13 cellular contexts compared by ENCODE assay signal in the genomic region with DNA sequence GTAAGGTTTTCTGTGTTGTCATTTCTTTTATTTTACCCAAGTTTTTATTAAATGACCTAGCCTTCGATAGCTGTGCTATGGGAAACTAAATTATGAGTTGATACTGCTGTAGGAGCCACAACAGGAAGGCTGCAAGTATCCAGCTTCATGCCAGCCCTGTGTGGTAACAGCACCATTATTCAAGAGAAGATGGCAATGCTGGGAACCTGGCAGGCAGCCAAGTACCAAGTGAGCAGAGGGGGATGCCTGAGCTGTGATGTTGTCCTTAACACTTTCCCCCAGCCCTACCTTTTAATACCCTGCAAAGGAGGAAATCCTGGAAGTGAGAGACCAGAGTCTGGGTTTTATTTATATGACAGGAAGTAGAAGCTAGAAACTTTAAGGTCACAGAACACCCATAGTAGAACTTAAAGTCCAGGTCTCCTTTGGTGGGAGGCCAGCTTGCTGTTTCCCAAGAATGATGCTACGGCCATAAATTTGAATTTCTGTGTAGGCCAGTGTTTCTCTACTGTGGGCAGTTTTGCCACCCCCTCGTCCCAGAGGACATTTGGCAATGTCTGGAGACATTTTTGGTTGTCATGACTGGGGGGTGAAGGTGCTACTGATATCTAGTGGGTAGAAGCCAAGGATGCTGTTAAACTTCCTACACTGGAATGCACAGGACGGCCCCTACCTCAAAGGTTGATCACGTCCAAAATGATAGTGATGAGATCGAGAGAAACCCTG. TPM values are rescaled to one million over a fixed set of nuclear protein-coding genes. Genes with fewer than 3 reads are reported as not detected.
DNase-seq lines count a peak whose midpoint lies in the region; ATAC-seq and TF ChIP-seq lines count a peak whose summit lies in the region.
"Had no signal": no experiment of that assay in that cellular context is flagged by ENCODE, and none has a peak within 500 bp of the region (broad histone marks: within the 10 kb centered on the region; RNA-seq: fewer than 3 reads in every experiment).

No MANE protein-coding gene starts in this region.

- TF ChIP-seq EP300 in esophagus muscularis mucosa (IDR thresholded peaks at IDR 0.05) = no peak

- no peaks in the 10 kb centered on the region for H3K9me3 ChIP-seq in esophagus muscularis mucosa
- no peaks in the 10 kb centered on the region for H3K9me3 ChIP-seq in gastrocnemius medialis
- H3K9me3 ChIP-seq: neutrophil had no signal

- DNase-seq in NCI-H1417 (lab: John Stamatoyannopoulos, UW) (peak; percentile 28 to 75 (median 40)), NCI-H1417 treated with DMSO at 0.1 percent for 48 hours (lab: John Stamatoyannopoulos, UW) (no peak), DMS79 treated with DMSO at 0.1 percent for 48 hours (lab: John Stamatoyannopoulos, UW) (peak; percentile 48), NCI-H69 (lab: John Stamatoyannopoulos, UW) (peak; percentile 91), fibroblast of pulmonary artery (ENCODE audit: low read depth) (peak; percentile 19), esophagus muscularis mucosa (ENCODE audit: extremely low spot score) (no peak), RWPE1 (ENCODE audit: low spot score) (no peak), gastrocnemius medialis (no peak)
- DNase-seq: activated naive CD4-positive, alpha-beta T cell treated with anti-CD3 and anti-CD28 coated beads, Interleukin-2, amount 10 ng/mL, durations not matched to agents 7 days and 5 days; effector CD8-positive, alpha-beta T cell; H7 had no signal

- H3K4me3 ChIP-seq in fibroblast of pulmonary artery (replicated peaks; ENCODE audit: low read depth, low read length) (no peak overlapping the region), esophagus muscularis mucosa (no peak overlapping the region), gastrocnemius medialis (no peak overlapping the region)

- no peak for ATAC-seq in gastrocnemius medialis

- TF ChIP-seq CTCF in fibroblast of pulmonary artery (IDR thresholded peaks at IDR 0.05; ENCODE audit: low read length, missing control alignments) = no peak
- TF ChIP-seq CTCF in esophagus muscularis mucosa (IDR thresholded peaks at IDR 0.05) = no peak
- no peak for TF ChIP-seq CTCF in RWPE1 (conservative IDR thresholded peaks at IDR 0.05; ENCODE audit: low read depth)
- no peak for TF ChIP-seq CTCF in gastrocnemius medialis (IDR thresholded peaks at IDR 0.05 in 4 of 5, conservative IDR thresholded peaks at IDR 0.05 in 1 of 5)

- in situ Hi-C loops in gastrocnemius medialis (cut with MboI; ENCODE audit: low sequenced_read_pairs in 4 of 4) = loop anchor here in 2 of 4 donors (25.0 kb wide), 2 partner anchors 127 to 277 kb away; no protein-coding TSS in a partner anchor

- H3K4me1 ChIP-seq in esophagus muscularis mucosa (peaks cover 5 to 24% (median 19%) of the 10 kb centered on the region in 4 donors), gastrocnemius medialis (no peaks in the 10 kb centered on the region)

- intact Hi-C loops in esophagus muscularis mucosa (cut with DNase I) = no loop called here
- intact Hi-C loops in gastrocnemius medialis (cut with DNase I; ENCODE audit: low total_unique reads) = no loop called here

- no peaks in the 10 kb centered on the region for H3K36me3 ChIP-seq in esophagus muscularis mucosa
- no peaks in the 10 kb centered on the region for H3K36me3 ChIP-seq in gastrocnemius medialis
- H3K36me3 ChIP-seq: neutrophil had no signal

- POLR2A ChIA-PET in RWPE1 (lab: Yijun Ruan, JAX; ENCODE audit: low non-redundant PET) = no interaction called here

- no peaks in the 10 kb centered on the region for H3K27me3 ChIP-seq in esophagus muscularis mucosa
- no peaks in the 10 kb centered on the region for H3K27me3 ChIP-seq in gastrocnemius medialis

- WGBS in esophagus muscularis mucosa = 85% methylated on average over 6 of the region's 6 CpGs

- TF ChIP-seq POLR2A in esophagus muscularis mucosa (IDR thresholded peaks at IDR 0.05; ENCODE audit: low read depth) = no peak
- TF ChIP-seq POLR2A in gastrocnemius medialis (IDR thresholded peaks at IDR 0.05) = no peak

- H3K27ac ChIP-seq in esophagus muscularis mucosa (replicated peaks in 1 of 4) (no peak overlapping the region), RWPE1 (no peak overlapping the region), gastrocnemius medialis (no peak overlapping the region)
- H3K27ac ChIP-seq: 22Rv1, neutrophil had no signal

- CTCF ChIA-PET in RWPE1 (lab: Yijun Ruan, JAX) = interaction anchor here (0.6 kb wide), 2 partner anchors 65 to 600 kb away, joined by 3 to 6 read pairs; no protein-coding TSS in a partner anchor

RNA-seq across cellular contexts. Expression of gene ATXN7L1, which starts 9.2 kb away (rescaled TPM):
- total RNA-seq in esophagus muscularis mucosa (10 to 100 TPM in 2 of 4 donors, 1 to 10 TPM in 2; 4.6 to 12.5 (median 10.1) TPM), gastrocnemius medialis (1 to 10 TPM; 1.6 to 6.6 (median 4.8) TPM)

Comparison
In these comparisons a context has a peak if more than half of its experiments do, and no peak if none do; other contexts are left out.
1. DNase-seq: peak in NCI-H1417 (3 of 3), DMS79 treated with DMSO at 0.1 percent for 48 hours (single experiment), NCI-H69 (single experiment) and fibroblast of pulmonary artery (single experiment); none in NCI-H1417 treated with DMSO at 0.1 percent for 48 hours (single experiment), esophagus muscularis mucosa (single experiment), RWPE1 (single experiment) and gastrocnemius medialis (0 of 2).